ENCODE assay signal across 8 cellular contexts in the genomic region with DNA sequence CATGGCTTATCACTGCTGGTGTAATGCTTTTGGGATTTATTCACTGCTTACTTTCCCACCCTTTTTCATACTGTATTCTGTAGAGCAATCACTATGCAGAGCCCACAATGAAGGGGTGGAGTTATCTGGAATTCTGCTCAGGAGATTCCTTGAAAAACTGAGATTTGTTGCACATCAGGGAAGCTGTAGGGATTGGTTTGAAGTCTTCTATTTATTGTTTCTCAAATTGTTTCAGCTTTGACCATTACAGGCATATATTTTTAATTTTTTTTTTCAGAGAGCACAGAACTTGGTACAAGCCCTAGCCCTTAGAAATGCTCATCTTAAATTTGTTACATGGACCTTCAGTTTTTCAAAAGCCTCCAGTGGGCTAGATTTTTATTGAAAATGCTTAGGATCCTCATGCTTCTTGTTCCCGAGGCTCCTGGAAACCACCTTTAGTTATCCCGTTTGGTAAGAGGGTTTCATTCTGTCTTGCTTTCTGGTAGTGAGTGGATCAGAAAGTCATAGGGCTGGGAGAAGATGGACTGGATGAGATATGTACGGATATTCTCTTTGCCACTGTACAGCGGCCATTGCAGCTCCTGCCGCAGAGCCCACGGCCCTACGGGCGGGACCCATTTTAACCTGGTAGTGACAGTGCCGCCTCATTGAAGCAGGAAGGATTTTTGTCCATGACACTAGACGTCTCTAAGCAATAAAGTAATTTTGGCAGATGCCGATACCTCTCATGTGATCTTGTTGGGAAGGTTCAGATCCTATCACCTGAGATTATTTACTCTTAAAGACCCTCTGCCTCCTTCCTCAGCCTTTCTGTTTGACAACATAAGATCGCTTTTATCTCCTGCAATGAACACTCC. TPM values are rescaled to one million over a fixed set of nuclear protein-coding genes. Genes with fewer than 3 reads are reported as not detected.
DNase-seq lines count a peak whose midpoint lies in the region; ATAC-seq lines count a peak whose summit lies in the region.

No MANE protein-coding gene starts in this region.

- H3K27me3 Mint-ChIP-seq in activated T-helper 17 cell treated with anti-CD3 and anti-CD28 coated beads, Interleukin-2, amount 50 U/mL, for 72 hours: peaks cover 9% of the 10 kb centered on the region
- H3K27me3 Mint-ChIP-seq in stimulated activated naive CD8-positive, alpha-beta T cell treated with anti-CD3 and anti-CD28 coated beads, Interleukin-15, amount 100 ng/mL, for 72 hours: peaks cover 46% of the 10 kb centered on the region

- peak overlapping the region; percentile 99 for H3K27ac Mint-ChIP-seq in activated T-helper 17 cell treated with anti-CD3 and anti-CD28 coated beads, Interleukin-2, amount 50 U/mL, for 72 hours
- no peak overlapping the region for H3K27ac Mint-ChIP-seq in stimulated activated naive CD8-positive, alpha-beta T cell treated with anti-CD3 and anti-CD28 coated beads, Interleukin-15, amount 100 ng/mL, for 72 hours

- H3K4me3 Mint-ChIP-seq in activated T-helper 17 cell treated with anti-CD3 and anti-CD28 coated beads, Interleukin-2, amount 50 U/mL, for 72 hours: peak overlapping the region; percentile 94
- peak overlapping the region; percentile 94 for H3K4me3 Mint-ChIP-seq in stimulated activated naive CD8-positive, alpha-beta T cell treated with anti-CD3 and anti-CD28 coated beads, Interleukin-15, amount 100 ng/mL, for 72 hours

- DNase-seq in DMS 273 (lab: John Stamatoyannopoulos, UW; ENCODE audit: unreplicated experiment) (peak; percentile 74), DMS 273 treated with DMSO at 0.1 percent for 48 hours (lab: John Stamatoyannopoulos, UW) (no peak), M059J (ENCODE audit: low read depth) (peak; percentile 34), amniotic stem cell (lab: John Stamatoyannopoulos, UW) (no peak)
- no peak for DNase-seq in stimulated activated naive CD8-positive, alpha-beta T cell treated with anti-CD3 and anti-CD28 coated beads, Interleukin-15, amount 100 ng/mL, for 72 hours
- no peak for DNase-seq in effector CD4-positive, alpha-beta T cell

- peaks cover 10% of the 10 kb centered on the region for H3K4me1 Mint-ChIP-seq in activated T-helper 17 cell treated with anti-CD3 and anti-CD28 coated beads, Interleukin-2, amount 50 U/mL, for 72 hours
- peaks cover 18% of the 10 kb centered on the region for H3K4me1 Mint-ChIP-seq in stimulated activated naive CD8-positive, alpha-beta T cell treated with anti-CD3 and anti-CD28 coated beads, Interleukin-15, amount 100 ng/mL, for 72 hours

- H3K4me3 ChIP-seq in iPS-11a (ENCODE audit: low read depth, low read length): peak overlapping the region; percentile 94

- peak; percentile 61 for ATAC-seq in activated T-helper 17 cell treated with anti-CD3 and anti-CD28 coated beads, Interleukin-2, amount 50 U/mL, for 72 hours (replicated peaks)
- no peak for ATAC-seq in stimulated activated naive CD8-positive, alpha-beta T cell treated with anti-CD3 and anti-CD28 coated beads, Interleukin-15, amount 100 ng/mL, for 72 hours

- peaks cover 7% of the 10 kb centered on the region for H3K36me3 Mint-ChIP-seq in activated T-helper 17 cell treated with anti-CD3 and anti-CD28 coated beads, Interleukin-2, amount 50 U/mL, for 72 hours (ENCODE audit: low read depth)

- H3K9me3 Mint-ChIP-seq in activated T-helper 17 cell treated with anti-CD3 and anti-CD28 coated beads, Interleukin-2, amount 50 U/mL, for 72 hours: no peaks in the 10 kb centered on the region
- no peaks in the 10 kb centered on the region for H3K9me3 Mint-ChIP-seq in stimulated activated naive CD8-positive, alpha-beta T cell treated with anti-CD3 and anti-CD28 coated beads, Interleukin-15, amount 100 ng/mL, for 72 hours

RNA-seq across cellular contexts. Expression of a gene that starts 45.3 kb away (rescaled TPM):
- 12.3 and 15.9 TPM in 2 replicates for total RNA-seq in M059J (2014; rRNA removed; shearing (Covaris generic))
- total RNA-seq in activated T-helper 17 cell treated with anti-CD3 and anti-CD28 coated beads, Interleukin-2, amount 50 U/mL, for 72 hours: 10 to 100 TPM in 1 of 2 donors, 1 to 10 TPM in 1; 8.1 to 11.2 TPM

Comparison
In these comparisons a context has a peak if more than half of its experiments do, and no peak if none do; other contexts are left out.
1. DNase-seq: peak in DMS 273 (single experiment) and M059J (single experiment); none in DMS 273 treated with DMSO at 0.1 percent for 48 hours (single experiment), stimulated activated naive CD8-positive, alpha-beta T cell treated with anti-CD3 and anti-CD28 coated beads, Interleukin-15, amount 100 ng/mL, for 72 hours (0 of 2), effector CD4-positive, alpha-beta T cell (single experiment) and amniotic stem cell (single experiment).